In the genomic region with DNA sequence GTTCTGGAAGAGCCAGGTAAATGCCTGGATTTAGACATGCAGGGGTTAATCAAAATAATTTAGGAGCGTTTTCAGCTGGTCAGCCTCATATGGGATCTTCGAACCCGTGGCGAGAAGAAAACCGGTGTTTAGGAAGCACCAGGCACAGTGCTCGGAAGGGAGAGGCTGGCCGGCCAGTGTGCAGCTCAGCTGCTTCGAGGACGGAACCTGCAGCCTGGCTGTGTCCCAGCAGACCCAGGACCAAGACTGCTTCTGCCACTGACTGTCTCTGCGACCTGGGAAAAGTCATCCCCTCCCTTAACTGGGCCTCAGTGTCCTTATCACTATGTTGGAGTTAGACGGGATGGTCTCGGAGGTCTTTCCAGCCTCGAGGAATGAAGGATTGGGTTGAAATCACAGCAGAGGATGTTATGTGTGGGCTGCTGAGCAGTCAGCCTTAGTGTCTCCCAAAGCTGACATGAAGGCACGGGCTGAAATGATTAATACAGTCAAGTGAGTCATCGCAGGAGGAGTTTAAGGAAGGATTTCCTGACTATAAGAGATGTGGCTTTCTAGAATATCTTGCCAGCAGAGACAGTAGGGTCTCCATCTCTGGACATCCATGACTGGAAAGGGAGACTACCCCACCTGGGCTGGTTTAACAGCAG, we compare ENCODE assay signal across 14 cellular contexts. TPM values are rescaled to one million over a fixed set of nuclear protein-coding genes. Genes with fewer than 3 reads are reported as not detected.
A peak's percentile ranks its signal among the peaks of the same experiment; 100 is the strongest.
DNase-seq lines count a peak whose midpoint lies in the region; ATAC-seq, FAIRE-seq and TF ChIP-seq lines count a peak whose summit lies in the region.
"Had no signal": no experiment of that assay in that cellular context is flagged by ENCODE, and none has a peak within 500 bp of the region (broad histone marks: within the 10 kb centered on the region; RNA-seq: fewer than 3 reads in every experiment).

No MANE protein-coding gene starts in this region.

- no peaks in the 10 kb centered on the region for H4K20me1 ChIP-seq in neural progenitor cell (ENCODE audit: low read depth)

- H3K27ac ChIP-seq in A549 (no peak overlapping the region), HEK293 (ENCODE audit: extremely low read depth, low read depth, low read length) (no peak overlapping the region), neural progenitor cell (no peak overlapping the region)

- H3K27me3 Mint-ChIP-seq in neural progenitor cell (ENCODE audit: insufficient read depth, low read depth): peaks cover 5% of the 10 kb centered on the region
- H3K27me3 Mint-ChIP-seq in WTC11 (ENCODE audit: low read depth): no peaks in the 10 kb centered on the region; the same call in 1 of the 2 replicates
- peaks cover 64% of the 10 kb centered on the region for H3K27me3 Mint-ChIP-seq in stimulated activated memory B cell treated with anti-CD40 and anti-IgM and Interleukin-4, amounts not matched to agents 10 μg/mL and 1 μg/mL and 100 μg/mL, for 72 hours

- no peak overlapping the region for H3K27ac Mint-ChIP-seq in neural progenitor cell
- no peak overlapping the region for H3K27ac Mint-ChIP-seq in WTC11
- no peak overlapping the region for H3K27ac Mint-ChIP-seq in stimulated activated memory B cell treated with anti-CD40 and anti-IgM and Interleukin-4, amounts not matched to agents 10 μg/mL and 1 μg/mL and 100 μg/mL, for 72 hours

- no peaks in the 10 kb centered on the region for H3K36me3 ChIP-seq in HEK293 (ENCODE audit: control insufficient read depth in 2 of 2, insufficient read depth in 1 of 2, low read length in 2 of 2)
- no peaks in the 10 kb centered on the region for H3K36me3 ChIP-seq in neural progenitor cell
- H3K36me3 ChIP-seq: HAP-1 had no signal

- H3K4me1 ChIP-seq in A549 (peaks cover 6% of the 10 kb centered on the region; the same call in 2 of the 3 replicates), HEK293 (ENCODE audit: control insufficient read depth, insufficient read depth, low read length) (0 out of 2 replicates have a peak, but pooled peaks cover 5% of the 10 kb centered on the region), neural progenitor cell (peaks cover 6% of the 10 kb centered on the region)
- H3K4me1 ChIP-seq: HAP-1 had no signal

- no peaks in the 10 kb centered on the region for H3F3A ChIP-seq in neural progenitor cell (ENCODE audit: low read depth)

- TF ChIP-seq CTCF in A549 (IDR thresholded peaks at IDR 0.05) (no peak), HEK293 (tag by site-specific recombination; IDR thresholded peaks at IDR 0.05) (no peak), WI38 (IDR thresholded peaks at IDR 0.05; ENCODE audit: low read depth, low read length) (no peak), neural progenitor cell (IDR thresholded peaks at IDR 0.05) (no peak), WTC11 (IDR thresholded peaks at IDR 0.05) (no peak)

- CTCF ChIA-PET in A549 (lab: Yijun Ruan, JAX): interaction anchor here (0.6 to 30.5 kb wide), 8 partner anchors 10 to 704 kb away, joined by 3 to 452 read pairs (median 20); partner anchors contain the start of gene MYBPH
- CTCF ChIA-PET in HEK293 (lab: Yijun Ruan, JAX): interaction anchor here (0.6 to 23.3 kb wide), 9 partner anchors 6 to 303 kb away, joined by 3 to 526 read pairs (median 4); no protein-coding TSS in a partner anchor
- CTCF ChIA-PET in WTC11 (lab: Charles Lee): interaction anchor here (2.3 to 11.5 kb wide), 5 partner anchors 6 to 221 kb away, joined by 12 to 412 read pairs (median 41); no protein-coding TSS in a partner anchor

- ATAC-seq in A549 (peak; percentile 69 to 75; a peak in 5 of 6 replicates), WTC11 (no peak)
- no peak for ATAC-seq in stimulated activated memory B cell treated with anti-CD40 and anti-IgM and Interleukin-4, amounts not matched to agents 10 μg/mL and 1 μg/mL and 100 μg/mL, for 72 hours
- ATAC-seq: naive thymus-derived CD4-positive, alpha-beta T cell had no signal

- H3K4me3 Mint-ChIP-seq in neural progenitor cell (no peak overlapping the region), WTC11 (no peak overlapping the region)
- H3K4me3 Mint-ChIP-seq in stimulated activated memory B cell treated with anti-CD40 and anti-IgM and Interleukin-4, amounts not matched to agents 10 μg/mL and 1 μg/mL and 100 μg/mL, for 72 hours: no peak overlapping the region
- H3K4me3 Mint-ChIP-seq: CD8-positive, alpha-beta memory T cell; naive thymus-derived CD4-positive, alpha-beta T cell had no signal

- WGBS in A549 (ENCODE audit: missing lambda C conversion rate): 54% methylated on average over 15 of the region's 15 CpGs

- H3K36me3 Mint-ChIP-seq in neural progenitor cell: peaks cover 24% of the 10 kb centered on the region
- H3K36me3 Mint-ChIP-seq in WTC11: peaks cover 30% of the 10 kb centered on the region
- no peaks in the 10 kb centered on the region for H3K36me3 Mint-ChIP-seq in stimulated activated memory B cell treated with anti-CD40 and anti-IgM and Interleukin-4, amounts not matched to agents 10 μg/mL and 1 μg/mL and 100 μg/mL, for 72 hours
- H3K36me3 Mint-ChIP-seq: CD8-positive, alpha-beta memory T cell had no signal

- H3K9ac ChIP-seq in neural progenitor cell: no peak overlapping the region

- H3K27me3 ChIP-seq in neural progenitor cell: no peaks in the 10 kb centered on the region

- no peaks in the 10 kb centered on the region for H3K9me3 Mint-ChIP-seq in neural progenitor cell
- no peaks in the 10 kb centered on the region for H3K9me3 Mint-ChIP-seq in WTC11
- no peaks in the 10 kb centered on the region for H3K9me3 Mint-ChIP-seq in stimulated activated memory B cell treated with anti-CD40 and anti-IgM and Interleukin-4, amounts not matched to agents 10 μg/mL and 1 μg/mL and 100 μg/mL, for 72 hours
- H3K9me3 Mint-ChIP-seq: CD8-positive, alpha-beta memory T cell; naive thymus-derived CD4-positive, alpha-beta T cell had no signal

- POLR2A ChIA-PET in A549 (lab: Yijun Ruan, JAX): no interaction called here
- POLR2A ChIA-PET in HEK293 (lab: Yijun Ruan, JAX): no interaction called here
- POLR2A ChIA-PET in WTC11 (lab: Charles Lee): no interaction called here

- H3K9me3 ChIP-seq in A549: no peaks in the 10 kb centered on the region
- no peaks in the 10 kb centered on the region for H3K9me3 ChIP-seq in HEK293 (ENCODE audit: control insufficient read depth, insufficient read depth, low read depth, low read length)
- H3K9me3 ChIP-seq in neural progenitor cell (ENCODE audit: low read depth): no peaks in the 10 kb centered on the region
- H3K9me3 ChIP-seq: HAP-1 had no signal

- no peak for TF ChIP-seq POLR2A in A549 (IDR thresholded peaks at IDR 0.05; ENCODE audit: low read length)

- H3K4me2 ChIP-seq in A549 (0 out of 3 replicates have a peak overlapping the region, but pooled peaks have one; percentile 11), neural progenitor cell (no peak overlapping the region)

- peak; percentile 18 for FAIRE-seq in A549 (lab: Jason Lieb, UNC)

- H3K79me2 ChIP-seq in neural progenitor cell (ENCODE audit: low read depth): no peaks in the 10 kb centered on the region

- no peak for TF ChIP-seq RAD21 in A549 (conservative IDR thresholded peaks at IDR 0.05 in 1 of 2, IDR thresholded peaks at IDR 0.05 in 1 of 2)

- DNase-seq in A549 (ENCODE audit: low read depth in 1 of 2, low spot score in 1 of 2) (peak; percentile 33 to 62), glomerular visceral epithelial cell (ENCODE audit: extremely low spot score) (peak; percentile 71), neural progenitor cell (ENCODE audit: low spot score) (no peak), WTC11 (ENCODE audit: low spot score) (no peak), NCI-H1092 treated with DMSO at 0.1 percent for 48 hours (lab: John Stamatoyannopoulos, UW) (no peak)
- DNase-seq: activated naive CD4-positive, alpha-beta T cell treated with anti-CD3 and anti-CD28 coated beads, Interleukin-2, amount 50 U/mL, for 16 hours; CD8-positive, alpha-beta memory T cell; naive thymus-derived CD4-positive, alpha-beta T cell; T1000 had no signal

- no peak for TF ChIP-seq EP300 in A549 (IDR thresholded peaks at IDR 0.05)

- H3K4me1 Mint-ChIP-seq in neural progenitor cell (peaks cover 28% of the 10 kb centered on the region), WTC11 (peaks cover 20% of the 10 kb centered on the region)
- H3K4me1 Mint-ChIP-seq in stimulated activated memory B cell treated with anti-CD40 and anti-IgM and Interleukin-4, amounts not matched to agents 10 μg/mL and 1 μg/mL and 100 μg/mL, for 72 hours: no peaks in the 10 kb centered on the region
- H3K4me1 Mint-ChIP-seq: CD8-positive, alpha-beta memory T cell had no signal

- no peak overlapping the region for H2AFZ ChIP-seq in neural progenitor cell (replicated peaks)

- H3K4me3 ChIP-seq in A549: no peak overlapping the region
- no peak overlapping the region for H3K4me3 ChIP-seq in HEK293 (ENCODE audit: low read depth, low read length)
- H3K4me3 ChIP-seq in WI38 (ENCODE audit: low read depth, low read length): 0 out of 2 replicates have a peak overlapping the region, but pooled peaks have one; percentile 16
- H3K4me3 ChIP-seq in neural progenitor cell: no peak overlapping the region
- H3K4me3 ChIP-seq: HAP-1 had no signal

TF ChIP-seq in HEK293, 187 proteins besides CTCF, POLR2A, EP300 and RAD21 (continues in another document):
- no peak for TF ChIP-seq ZNF747 (tag by site-specific recombination; IDR thresholded peaks at IDR 0.05)

TF ChIP-seq in WTC11, 78 proteins besides CTCF, POLR2A, EP300 and RAD21 (continues in another document):
- TF ChIP-seq ESRRA (CRISPR knock-in tag; IDR thresholded peaks at IDR 0.05; ENCODE audit: borderline replicate concordance): no peak

RNA-seq across cellular contexts. Expression of gene PPFIA4, which starts 20.8 kb away (rescaled TPM):
- polyA plus RNA-seq in A549 (2011; rRNA removed) (0.47 and 1.0 TPM in 2 replicates), A549 (2017; fragmentation: RNase III; extraction: RNeasy Plus Mini Kit Qiagen cat#74134 plus additional on column Dnase treatment) (0.33 to 0.63 TPM (median 0.44 TPM) in 3 replicates)
- polyA plus RNA-seq in A549 (2012; cell fraction: cytosol; rRNA removed): 0.45 and 0.60 TPM in 2 replicates
- polyA plus RNA-seq in A549 (2012; cell fraction: nucleus; rRNA removed): 2.9 and 3.3 TPM in 2 replicates
- polyA minus RNA-seq in A549 (2011; rRNA and poly(A)+ RNA removed): 0.73 and 1.6 TPM in 2 replicates
- total RNA-seq in neural progenitor cell (ENCODE audit: low replicate concordance) (21.5 and 23.5 TPM in 2 replicates), WTC11 (2021) (21.1 to 24.9 TPM (median 22.7 TPM) in 3 replicates)
- polyA plus RNA-seq: CD8-positive, alpha-beta memory T cell; naive thymus-derived CD4-positive, alpha-beta T cell had no signal

RNA-seq across cellular contexts. Expression of gene MYOG, which starts 38.7 kb away (rescaled TPM):
- polyA plus RNA-seq in A549 (2011; rRNA removed) (not detected in 2 replicates), A549 (2017; fragmentation: RNase III; extraction: RNeasy Plus Mini Kit Qiagen cat#74134 plus additional on column Dnase treatment) (not detected in 3 replicates)
- not detected in 2 replicates for polyA plus RNA-seq in A549 (2012; cell fraction: cytosol; rRNA removed)
- not detected in 2 replicates for polyA plus RNA-seq in A549 (2012; cell fraction: nucleus; rRNA removed)
- not detected in 2 replicates for polyA minus RNA-seq in A549 (2011; rRNA and poly(A)+ RNA removed)
- total RNA-seq in neural progenitor cell (ENCODE audit: low replicate concordance) (not detected in 2 replicates), WTC11 (2021) (not detected in 3 replicates)
- total RNA-seq: CD8-positive, alpha-beta memory T cell; glomerular endothelial cell; naive thymus-derived CD4-positive, alpha-beta T cell had no signal
- polyA plus RNA-seq: CD8-positive, alpha-beta memory T cell; naive thymus-derived CD4-positive, alpha-beta T cell had no signal

RNA-seq across cellular contexts. Expression of gene TMEM183A, which starts 39.9 kb away (rescaled TPM):
- polyA plus RNA-seq in A549 (2011; rRNA removed) (114 and 123 TPM in 2 replicates), A549 (2017; fragmentation: RNase III; extraction: RNeasy Plus Mini Kit Qiagen cat#74134 plus additional on column Dnase treatment) (46.3 to 49.4 TPM (median 48.4 TPM) in 3 replicates)
- polyA plus RNA-seq in A549 (2012; cell fraction: cytosol; rRNA removed): 61.0 and 67.8 TPM in 2 replicates
- polyA plus RNA-seq in A549 (2012; cell fraction: nucleus; rRNA removed): 40.6 and 60.6 TPM in 2 replicates
- polyA minus RNA-seq in A549 (2011; rRNA and poly(A)+ RNA removed): 107 and 128 TPM in 2 replicates
- total RNA-seq in neural progenitor cell (ENCODE audit: low replicate concordance) (92.4 and 111 TPM in 2 replicates), WTC11 (2021) (97.4 to 108 TPM (median 99.8 TPM) in 3 replicates)

Comparison
In these comparisons a context has a peak if more than half of its experiments do, and no peak if none do; other contexts are left out.
1. ATAC-seq: peak in A549 (2 of 2); none in WTC11 (single experiment) and stimulated activated memory B cell treated with anti-CD40 and anti-IgM and Interleukin-4, amounts not matched to agents 10 μg/mL and 1 μg/mL and 100 μg/mL, for 72 hours (single experiment).
2. DNase-seq: peak in A549 (2 of 2) and glomerular visceral epithelial cell (single experiment); none in neural progenitor cell (single experiment), WTC11 (single experiment) and NCI-H1092 treated with DMSO at 0.1 percent for 48 hours (single experiment).